9 cellular contexts compared by ENCODE assay signal in genomic region chr16:14013571-14014283, GRCh38. TPM values are rescaled to one million over a fixed set of nuclear protein-coding genes. Genes with fewer than 3 reads are reported as not detected.
A peak's percentile ranks its signal among the peaks of the same experiment; 100 is the strongest.
DNase-seq lines count a peak whose midpoint lies in the region; ATAC-seq and TF ChIP-seq lines count a peak whose summit lies in the region.
"Had no signal": no experiment of that assay in that cellular context is flagged by ENCODE, and none has a peak within 500 bp of the region (broad histone marks: within the 10 kb centered on the region; RNA-seq: fewer than 3 reads in every experiment).

No MANE protein-coding gene starts in this region.

- DNase-seq in HCEC 1CT (peak; percentile 92), Peyer's patch (no peak), fibroblast of villous mesenchyme (ENCODE audit: low read depth) (peak; percentile 92), skeletal muscle cell (ENCODE audit: low read depth) (peak; percentile 94), foreskin melanocyte (no peak)

- TF ChIP-seq POLR2A in Peyer's patch (IDR thresholded peaks at IDR 0.05), result no peak

- no peaks in the 10 kb centered on the region for H3K9me3 ChIP-seq in Peyer's patch

- ATAC-seq in HG03159 (IDR thresholded peaks at IDR 0.05; ENCODE audit: unreplicated experiment) (no peak), GM19324 (IDR thresholded peaks at IDR 0.05; ENCODE audit: low FRiP score, unreplicated experiment) (no peak), HG02938 (IDR thresholded peaks at IDR 0.05; ENCODE audit: unreplicated experiment) (no peak)
- ATAC-seq: HCT116 had no signal

- peaks cover 0 to 4% (median 0%) of the 10 kb centered on the region in 4 donors for H3K4me1 ChIP-seq in Peyer's patch

- H3K27ac ChIP-seq in Peyer's patch, result peak overlapping the region; percentile 43 to 71 (median 50)

- H3K36me3 ChIP-seq in Peyer's patch, result no peaks in the 10 kb centered on the region

- H3K27me3 ChIP-seq in Peyer's patch, result no peaks in the 10 kb centered on the region

- TF ChIP-seq CTCF in Peyer's patch (IDR thresholded peaks at IDR 0.05) (no peak), fibroblast of villous mesenchyme (IDR thresholded peaks at IDR 0.05; ENCODE audit: insufficient read depth, low read depth, low read length) (no peak)

- H3K4me3 ChIP-seq in Peyer's patch (no peak overlapping the region), fibroblast of villous mesenchyme (ENCODE audit: low read depth, low read length) (no peak overlapping the region), skeletal muscle cell (ENCODE audit: low read depth, low read length) (no peak overlapping the region)

RNA-seq across cellular contexts. Expression of gene MRTFB, which starts 57.4 kb away (rescaled TPM):
- 100 to 1,000 TPM in 1 of 4 donors, 10 to 100 TPM in 3; 42.2 to 136 (median 68.7) TPM for total RNA-seq in Peyer's patch
- total RNA-seq in fibroblast of villous mesenchyme, result 8.2 and 10.0 TPM in 2 replicates

Comparison
In these comparisons a context has a peak if more than half of its experiments do, and no peak if none do; other contexts are left out.
1. DNase-seq: peak in HCEC 1CT (single experiment), fibroblast of villous mesenchyme (single experiment) and skeletal muscle cell (single experiment); none in Peyer's patch (0 of 3) and foreskin melanocyte (single experiment).